In the genomic region with DNA sequence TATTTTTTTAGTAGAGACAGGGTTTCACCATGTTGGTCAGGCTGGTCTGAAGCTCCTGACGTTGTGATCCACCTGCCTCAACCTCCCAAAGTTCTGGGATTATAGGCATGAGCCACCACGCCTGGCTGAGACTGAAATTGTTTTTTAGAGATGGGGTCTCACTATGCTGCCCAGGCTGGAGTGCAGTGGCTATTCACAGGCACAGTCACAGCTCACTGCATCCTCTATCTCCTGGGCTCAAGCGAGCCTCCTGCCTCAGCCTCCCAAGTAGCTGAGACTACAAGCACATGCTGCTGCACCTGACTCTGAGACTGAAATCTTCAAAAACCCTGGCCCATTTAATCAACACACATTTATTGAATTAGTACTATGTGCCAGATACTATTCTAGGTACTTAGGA, we compare ENCODE assay signal across 8 cellular contexts. TPM values are rescaled to one million over a fixed set of nuclear protein-coding genes. Genes with fewer than 3 reads are reported as not detected.
"Had no signal": no experiment of that assay in that cellular context is flagged by ENCODE, and none has a peak within 500 bp of the region (broad histone marks: within the 10 kb centered on the region; RNA-seq: fewer than 3 reads in every experiment).

No MANE protein-coding gene starts in this region.

RNA-seq across cellular contexts. Expression of a gene that starts 7.7 kb away (rescaled TPM):
- total RNA-seq: OCI-LY7 had no signal

RNA-seq across cellular contexts. Expression of a gene that starts 33.2 kb away (rescaled TPM):
- total RNA-seq: activated CD4-positive, alpha-beta memory T cell treated with anti-CD3 and anti-CD28 coated beads for 36 hours; activated CD4-positive, alpha-beta T cell treated with anti-CD3 and anti-CD28 coated beads, Interleukin-2, amount 10 ng/mL, durations not matched to agents 7 days and 5 days; activated naive CD4-positive, alpha-beta T cell treated with anti-CD3 and anti-CD28 coated beads, Interleukin-2, amount 50 U/mL, for 72 hours; activated T-cell treated with anti-CD3 and anti-CD28 coated beads, Interleukin-2, amount 50 U/mL, for 4 hours; ascending aorta; K562; OCI-LY7; T-cell had no signal
- polyA plus RNA-seq: K562 had no signal
